In genomic region chr6:32355018-32355417, GRCh38 we compare ENCODE assay signal across 26 cellular contexts. TPM values are rescaled to one million over a fixed set of nuclear protein-coding genes. Genes with fewer than 3 reads are reported as not detected.
"Had no signal": no experiment of that assay in that cellular context is flagged by ENCODE, and none has a peak within 500 bp of the region (broad histone marks: within the 10 kb centered on the region; RNA-seq: fewer than 3 reads in every experiment).

No MANE protein-coding gene starts in this region.

- H3K4me1 Mint-ChIP-seq: endodermal cell; naive thymus-derived CD4-positive, alpha-beta T cell; nephron progenitor cell had no signal

- DNase-seq: effector CD4-positive, alpha-beta T cell; endodermal cell; foreskin melanocyte; heart left ventricle; hippocampal formation; kidney glomerular epithelial cell; naive thymus-derived CD4-positive, alpha-beta T cell; nephron progenitor cell; psoas muscle; retina; spleen; stimulated activated naive CD4-positive, alpha-beta T cell; stomach; substantia nigra; transverse colon had no signal

- ATAC-seq: heart left ventricle; naive thymus-derived CD4-positive, alpha-beta T cell; psoas muscle; sciatic nerve had no signal

- H3K36me3 Mint-ChIP-seq: naive thymus-derived CD4-positive, alpha-beta T cell had no signal

- H3K27ac Mint-ChIP-seq: endodermal cell; naive thymus-derived CD4-positive, alpha-beta T cell; nephron progenitor cell had no signal

- H3K9me3 Mint-ChIP-seq: endodermal cell, nephron progenitor cell had no signal

- H3K4me3 Mint-ChIP-seq: endodermal cell; naive thymus-derived CD4-positive, alpha-beta T cell; nephron progenitor cell had no signal

RNA-seq across cellular contexts. Expression of gene TSBP1, which starts 16.7 kb away (rescaled TPM):
- total RNA-seq: dermis microvascular lymphatic vessel endothelial cell; endodermal cell; heart left ventricle; liver; lung microvascular endothelial cell; mesenteric fat pad; mononuclear cell; naive thymus-derived CD4-positive, alpha-beta T cell; omental fat pad; psoas muscle; sciatic nerve; skeletal muscle tissue; spleen; stomach; thoracic aorta; transverse colon; ureter had no signal
- polyA plus RNA-seq: esophagus; heart left ventricle; liver; naive thymus-derived CD4-positive, alpha-beta T cell; psoas muscle; spleen; stomach had no signal

RNA-seq across cellular contexts. Expression of gene BTNL2, which starts 52.0 kb away (rescaled TPM):
- total RNA-seq: dermis microvascular lymphatic vessel endothelial cell; endodermal cell; heart left ventricle; liver; lung microvascular endothelial cell; mesenteric fat pad; mononuclear cell; naive thymus-derived CD4-positive, alpha-beta T cell; omental fat pad; psoas muscle; sciatic nerve; skeletal muscle tissue; spleen; stomach; thoracic aorta; transverse colon; ureter had no signal
- polyA plus RNA-seq: esophagus; heart left ventricle; liver; naive thymus-derived CD4-positive, alpha-beta T cell; psoas muscle; spleen; stomach had no signal
